In the genomic region with DNA sequence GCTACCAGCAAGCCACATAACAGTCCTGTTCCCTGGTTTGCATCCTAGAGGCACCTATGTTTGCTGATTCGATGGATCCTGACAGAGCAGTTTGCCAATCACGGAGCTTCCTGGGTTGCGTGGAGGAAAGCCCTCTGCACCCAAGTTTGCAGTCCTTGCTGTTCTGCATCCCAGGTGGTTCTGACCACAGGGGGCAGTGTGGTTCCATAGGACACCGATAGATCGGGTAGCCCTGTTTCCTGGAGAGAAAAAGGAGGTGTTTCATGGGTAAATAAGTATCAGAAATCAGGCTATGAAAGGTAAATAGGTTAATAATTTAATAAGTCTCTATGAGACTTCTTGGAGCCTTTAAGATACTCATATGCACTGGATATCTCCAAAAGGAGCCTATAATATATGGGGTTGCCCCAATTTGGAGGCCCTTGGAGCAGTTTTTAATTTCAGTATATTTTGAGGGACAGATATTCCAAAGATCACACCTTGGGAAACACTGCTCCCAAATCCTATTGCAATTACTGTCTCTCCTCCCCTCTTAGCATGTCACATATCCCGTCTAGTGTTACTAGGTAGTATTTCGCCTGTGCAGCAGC, we compare ENCODE assay signal across 8 cellular contexts.
DNase-seq lines count a peak whose midpoint lies in the region; ATAC-seq and TF ChIP-seq lines count a peak whose summit lies in the region.

No MANE protein-coding gene starts in this region.

- in situ Hi-C loops in SK-MEL-5 (cut with HindIII; ENCODE audit: low pct_unique_long_range_greater_than_20kb, low sequenced_read_pairs) = no loop called here

- TF ChIP-seq CTCF in breast epithelium (IDR thresholded peaks at IDR 0.05) (peak; percentile 32 to 60 (median 35)), kidney epithelial cell (IDR thresholded peaks at IDR 0.05; ENCODE audit: insufficient read depth, low read length, poor library complexity, severe bottlenecking) (peak; percentile 59)

- H3K36me3 ChIP-seq in breast epithelium (no peaks in the 10 kb centered on the region), kidney epithelial cell (ENCODE audit: control insufficient read depth, insufficient read depth, low read length) (no peaks in the 10 kb centered on the region)

- H3K9me3 ChIP-seq in breast epithelium = no peaks in the 10 kb centered on the region

- no peak overlapping the region for H3K4me3 ChIP-seq in breast epithelium
- H3K4me3 ChIP-seq in kidney epithelial cell (ENCODE audit: low read depth, low read length) = no peak overlapping the region

- POLR2A ChIA-PET in HEK293T (lab: Yijun Ruan, JAX) = no interaction called here

- TF ChIP-seq POLR2A in breast epithelium (IDR thresholded peaks at IDR 0.05) = no peak

- intact Hi-C loops in breast epithelium (cut with DNase I; ENCODE audit: low total_unique reads) = no loop called here

- DNase-seq in C1 segment of cervical spinal cord (lab: John Stamatoyannopoulos, UW) (peak in 8 of 14 donors; percentile 10 to 49 (median 34)), HEK293T (ENCODE audit: extremely low spot score) (peak; percentile 41), SK-MEL-5 (ENCODE audit: low read depth, low spot score) (peak; percentile 51), breast epithelium (ENCODE audit: low spot score in 2 of 2) (no peak), kidney epithelial cell (ENCODE audit: low read depth) (no peak)
- DNase-seq in stimulated activated CD4-positive, alpha-beta T cell treated with anti-CD3 and anti-CD28 coated beads, TNF-alpha, amount 100 ng/mL, for 48 hours (ENCODE audit: low read depth in 3 of 3) = peak; percentile 27 to 43 (median 29)

- no peaks in the 10 kb centered on the region for H3K27me3 ChIP-seq in breast epithelium
- H3K27me3 ChIP-seq in kidney epithelial cell (ENCODE audit: control insufficient read depth, insufficient read depth, low read length) = no peaks in the 10 kb centered on the region

- ATAC-seq in GM21576 (IDR thresholded peaks at IDR 0.05; ENCODE audit: unreplicated experiment) (no peak), HG02981 (IDR thresholded peaks at IDR 0.05; ENCODE audit: unreplicated experiment) (no peak)

- CTCF ChIA-PET in HEK293T (lab: Yijun Ruan, JAX) = interaction anchor here (0.6 to 1.1 kb wide), 2 partner anchors 81 to 200 kb away, joined by 3 to 4 read pairs; no protein-coding TSS in a partner anchor

- H3K4me1 ChIP-seq in breast epithelium = no peaks in the 10 kb centered on the region

- H3K27ac ChIP-seq in breast epithelium = no peak overlapping the region

TF ChIP-seq in HEK293T, 16 proteins besides CTCF, POLR2A, EP300 and RAD21:
- no peak for TF ChIP-seq SP1 (IDR thresholded peaks at IDR 0.05)
- TF ChIP-seq L3MBTL2 (conservative IDR thresholded peaks at IDR 0.05) = no peak
- no peak for TF ChIP-seq PKNOX1 (IDR thresholded peaks at IDR 0.05)
- TF ChIP-seq ZNF384 (IDR thresholded peaks at IDR 0.05) = no peak
- no peak for TF ChIP-seq SUZ12 (IDR thresholded peaks at IDR 0.05)
- no peak for TF ChIP-seq FOXK2 (IDR thresholded peaks at IDR 0.05)
- TF ChIP-seq HDGF (IDR thresholded peaks at IDR 0.05; ENCODE audit: borderline replicate concordance) = no peak
- no peak for TF ChIP-seq BHLHE40 (IDR thresholded peaks at IDR 0.05; ENCODE audit: borderline replicate concordance)
- TF ChIP-seq LEF1 (IDR thresholded peaks at IDR 0.05; ENCODE audit: borderline replicate concordance) = no peak
- TF ChIP-seq CTBP1 (IDR thresholded peaks at IDR 0.05; ENCODE audit: borderline replicate concordance) = no peak
- no peak for TF ChIP-seq FOXA1 (IDR thresholded peaks at IDR 0.05)
- no peak for TF ChIP-seq ELF4 (IDR thresholded peaks at IDR 0.05)
- TF ChIP-seq FOXM1 (IDR thresholded peaks at IDR 0.05; ENCODE audit: borderline replicate concordance) = no peak

Comparison
In these comparisons a context has a peak if more than half of its experiments do, and no peak if none do; other contexts are left out.
1. DNase-seq: peak in C1 segment of cervical spinal cord (8 of 14), HEK293T (single experiment), SK-MEL-5 (single experiment) and stimulated activated CD4-positive, alpha-beta T cell treated with anti-CD3 and anti-CD28 coated beads, TNF-alpha, amount 100 ng/mL, for 48 hours (3 of 3); none in breast epithelium (0 of 2) and kidney epithelial cell (single experiment).